8 cellular contexts compared by ENCODE assay signal in genomic region chr15:76341366-76342045, GRCh38. TPM values are rescaled to one million over a fixed set of nuclear protein-coding genes. Genes with fewer than 3 reads are reported as not detected.
DNase-seq lines count a peak whose midpoint lies in the region; ATAC-seq, FAIRE-seq and TF ChIP-seq lines count a peak whose summit lies in the region.
"Had no signal": no experiment of that assay in that cellular context is flagged by ENCODE, and none has a peak within 500 bp of the region (broad histone marks: within the 10 kb centered on the region; RNA-seq: fewer than 3 reads in every experiment).

No MANE protein-coding gene starts in this region.

- DNase-seq in GM20000 (ENCODE audit: low spot score) (peak; percentile 42), esophagus squamous epithelium (lab: John Stamatoyannopoulos, UW) (no peak), sigmoid colon (no peak), RCC 7860 (ENCODE audit: low spot score) (no peak)

- TF ChIP-seq POLR2A in esophagus squamous epithelium (IDR thresholded peaks at IDR 0.05) (no peak), sigmoid colon (IDR thresholded peaks at IDR 0.05) (no peak), gastroesophageal sphincter (IDR thresholded peaks at IDR 0.05) (no peak)

- no peaks in the 10 kb centered on the region for H3K79me2 ChIP-seq in OCI-LY1 (ENCODE audit: insufficient read depth, low read length)

- no peaks in the 10 kb centered on the region for H4K20me1 ChIP-seq in OCI-LY1 (ENCODE audit: insufficient read depth, low read length)

- H3K9me3 ChIP-seq in OCI-LY1 (ENCODE audit: low read length) (no peaks in the 10 kb centered on the region), esophagus squamous epithelium (no peaks in the 10 kb centered on the region), sigmoid colon (no peaks in the 10 kb centered on the region), gastroesophageal sphincter (no peaks in the 10 kb centered on the region)

- no peaks in the 10 kb centered on the region for H3K9me2 ChIP-seq in OCI-LY1 (ENCODE audit: low read depth, low read length)

- H3K27ac ChIP-seq in OCI-LY1 (ENCODE audit: low read depth, low read length, poor library complexity, severe bottlenecking), result no peak overlapping the region
- H3K27ac ChIP-seq in esophagus squamous epithelium, result no peak overlapping the region
- peak overlapping the region in 3 of 4 donors; percentile 53 to 64 (median 58) for H3K27ac ChIP-seq in sigmoid colon
- H3K27ac ChIP-seq in gastroesophageal sphincter, result no peak overlapping the region

- TF ChIP-seq CTCF in GM20000 (IDR thresholded peaks at IDR 0.05; ENCODE audit: extremely low read depth, missing control alignments) (no peak), OCI-LY1 (IDR thresholded peaks at IDR 0.05; ENCODE audit: low read length) (no peak), esophagus squamous epithelium (IDR thresholded peaks at IDR 0.05) (no peak), sigmoid colon (IDR thresholded peaks at IDR 0.05) (no peak), gastroesophageal sphincter (IDR thresholded peaks at IDR 0.05) (no peak)

- H3K4me3 ChIP-seq in OCI-LY1 (ENCODE audit: low read depth, low read length, poor library complexity, severe bottlenecking), result no peak overlapping the region
- H3K4me3 ChIP-seq in esophagus squamous epithelium, result peak overlapping the region in 3 of 4 donors; percentile 38 to 66 (median 43)
- peak overlapping the region in 3 of 4 donors; percentile 39 to 50 (median 45) for H3K4me3 ChIP-seq in sigmoid colon
- H3K4me3 ChIP-seq in gastroesophageal sphincter, result no peak overlapping the region

- no peak overlapping the region for H2AFZ ChIP-seq in OCI-LY1 (ENCODE audit: low read length)

- TF ChIP-seq EP300 in sigmoid colon (IDR thresholded peaks at IDR 0.05), result no peak
- TF ChIP-seq EP300 in gastroesophageal sphincter (IDR thresholded peaks at IDR 0.05), result no peak

- no peak for ATAC-seq in gastroesophageal sphincter
- no peak for ATAC-seq in GM18858 (IDR thresholded peaks at IDR 0.05; ENCODE audit: unreplicated experiment)

- peaks cover 47% of the 10 kb centered on the region for H3K4me1 ChIP-seq in OCI-LY1 (ENCODE audit: insufficient read depth, low read length, severe bottlenecking)
- peaks cover 54 to 82% (median 55%) of the 10 kb centered on the region in 3 donors for H3K4me1 ChIP-seq in esophagus squamous epithelium
- H3K4me1 ChIP-seq in sigmoid colon, result peaks cover 0 to 59% (median 50%) of the 10 kb centered on the region in 4 donors
- H3K4me1 ChIP-seq in gastroesophageal sphincter, result peaks cover 0 to 77% (median 11%) of the 10 kb centered on the region in 3 donors

- 23 to 36% methylated on average over 26 to 28 of the region's 42 CpGs for WGBS in esophagus squamous epithelium, 2 donors
- 11 to 21% methylated on average over 42 of the region's 42 CpGs for WGBS in sigmoid colon, 2 donors
- 86 to 100% methylated on average over 1 to 12 of the region's 42 CpGs for WGBS in gastroesophageal sphincter (ENCODE audit: low coverage in 1 of 2), 2 donors

- H3K36me3 ChIP-seq in OCI-LY1 (ENCODE audit: insufficient read depth, low read length) (no peaks in the 10 kb centered on the region), esophagus squamous epithelium (no peaks in the 10 kb centered on the region), sigmoid colon (no peaks in the 10 kb centered on the region), gastroesophageal sphincter (peaks cover 0 to 27% of the 10 kb centered on the region in 2 donors)

- no peak overlapping the region for H3K9ac ChIP-seq in OCI-LY1 (ENCODE audit: low read length)

- H3K4me2 ChIP-seq in OCI-LY1 (ENCODE audit: low read length), result peak overlapping the region; percentile 69; the same call in 1 of the 2 replicates

- H3K27me3 ChIP-seq in OCI-LY1 (ENCODE audit: insufficient read depth, low read length), result no peaks in the 10 kb centered on the region
- H3K27me3 ChIP-seq in esophagus squamous epithelium, result peaks cover 37 to 100% (median 54%) of the 10 kb centered on the region in 4 donors
- peaks cover 71 to 100% (median 95%) of the 10 kb centered on the region in 3 donors for H3K27me3 ChIP-seq in sigmoid colon
- H3K27me3 ChIP-seq in gastroesophageal sphincter, result peaks cover 94% of the 10 kb centered on the region

- intact Hi-C loops in esophagus squamous epithelium (cut with DNase I), result no loop called here
- intact Hi-C loops in sigmoid colon (cut with DNase I), result no loop called here

- no peak for FAIRE-seq in RCC 7860 (lab: Jason Lieb, UNC)
- FAIRE-seq: astrocyte had no signal

- no peaks in the 10 kb centered on the region for H3F3A ChIP-seq in OCI-LY1 (ENCODE audit: insufficient read depth, low read length)

RNA-seq across cellular contexts. Expression of gene ISL2, which starts 4.9 kb away (rescaled TPM):
- total RNA-seq in esophagus squamous epithelium (under 1 TPM in 3 of 4 donors, not detected in 1; 0.22 to 0.95 (median 0.70) TPM), sigmoid colon (1 to 10 TPM; 2.2 to 6.4 (median 2.8) TPM), gastroesophageal sphincter (1 to 10 TPM; 2.6 to 6.3 (median 3.8) TPM)
- polyA plus RNA-seq in sigmoid colon, result 1 to 10 TPM in 1 of 3 donors, under 1 TPM in 1, not detected in 1; 0.52 to 2.4 TPM

RNA-seq across cellular contexts. Expression of gene ETFA, which starts 30.2 kb away (rescaled TPM):
- 100 to 1,000 TPM in 1 of 4 donors, 10 to 100 TPM in 3; 56.6 to 125 (median 83.1) TPM for total RNA-seq in esophagus squamous epithelium
- 100 to 1,000 TPM in 1 of 4 donors, 10 to 100 TPM in 3; 58.4 to 102 (median 82.0) TPM for total RNA-seq in sigmoid colon
- 100 to 1,000 TPM; 191 to 476 (median 258) TPM for polyA plus RNA-seq in sigmoid colon
- total RNA-seq in gastroesophageal sphincter, result 100 to 1,000 TPM; 113 to 168 (median 137) TPM

Comparison
In these comparisons a context has a peak if more than half of its experiments do, and no peak if none do; other contexts are left out.
1. H3K27ac ChIP-seq: peak in sigmoid colon (3 of 4); none in OCI-LY1 (single experiment), esophagus squamous epithelium (0 of 4) and gastroesophageal sphincter (0 of 4).
2. H3K4me3 ChIP-seq: peak in esophagus squamous epithelium (3 of 4) and sigmoid colon (3 of 4); none in OCI-LY1 (single experiment) and gastroesophageal sphincter (0 of 2).